In genomic region chr5:5782402-5782801, GRCh38 we compare ENCODE assay signal across 7 cellular contexts.
"Had no signal": no experiment of that assay in that cellular context is flagged by ENCODE, and none has a peak within 500 bp of the region (broad histone marks: within the 10 kb centered on the region; RNA-seq: fewer than 3 reads in every experiment).

No MANE protein-coding gene starts in this region.

- H3K27ac ChIP-seq: HL-60 had no signal

- H3K4me3 ChIP-seq: K562 had no signal

- FAIRE-seq: K562 had no signal

- DNase-seq: GOT3, H7, HCEC 1CT, IMR-90, KG1 had no signal

- ATAC-seq: K562 had no signal
